Comparison of ENCODE assay signal across 1 cellular context in genomic region chr2:158337018-158337417, GRCh38.
TF ChIP-seq lines count a peak whose summit lies in the region.

No MANE protein-coding gene starts in this region.

TF ChIP-seq in K562, 482 proteins besides CTCF, POLR2A, EP300 and RAD21 (continued from another document and continues in another):
- TF ChIP-seq PRDM10 (IDR thresholded peaks at IDR 0.05; ENCODE audit: partially characterized antibody): peak; percentile 20
- TF ChIP-seq ZNF175 (CRISPR knock-in tag; IDR thresholded peaks at IDR 0.05; ENCODE audit: low read depth): no peak
- TF ChIP-seq, protein P1, sequence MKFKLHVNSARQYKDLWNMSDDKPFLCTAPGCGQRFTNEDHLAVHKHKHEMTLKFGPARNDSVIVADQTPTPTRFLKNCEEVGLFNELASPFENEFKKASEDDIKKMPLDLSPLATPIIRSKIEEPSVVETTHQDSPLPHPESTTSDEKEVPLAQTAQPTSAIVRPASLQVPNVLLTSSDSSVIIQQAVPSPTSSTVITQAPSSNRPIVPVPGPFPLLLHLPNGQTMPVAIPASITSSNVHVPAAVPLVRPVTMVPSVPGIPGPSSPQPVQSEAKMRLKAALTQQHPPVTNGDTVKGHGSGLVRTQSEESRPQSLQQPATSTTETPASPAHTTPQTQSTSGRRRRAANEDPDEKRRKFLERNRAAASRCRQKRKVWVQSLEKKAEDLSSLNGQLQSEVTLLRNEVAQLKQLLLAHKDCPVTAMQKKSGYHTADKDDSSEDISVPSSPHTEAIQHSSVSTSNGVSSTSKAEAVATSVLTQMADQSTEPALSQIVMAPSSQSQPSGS (CRISPR knock-in tag; IDR thresholded peaks at IDR 0.05): no peak
- no peak for TF ChIP-seq HBP1 (CRISPR knock-in tag; IDR thresholded peaks at IDR 0.05)
- no peak for TF ChIP-seq CCAR2 (IDR thresholded peaks at IDR 0.05; ENCODE audit: low read depth, low read length)
- TF ChIP-seq KAT8 (IDR thresholded peaks at IDR 0.05; ENCODE audit: low read depth): no peak
- no peak for TF ChIP-seq CREM (IDR thresholded peaks at IDR 0.05; ENCODE audit: low read depth)
- TF ChIP-seq ZNF583 (CRISPR knock-in tag; IDR thresholded peaks at IDR 0.05): no peak
- peak; percentile 41; the same call in 1 of the 2 replicates for TF ChIP-seq HDAC2 (IDR thresholded peaks at IDR 0.05)
- no peak for TF ChIP-seq MTA3 (IDR thresholded peaks at IDR 0.05; ENCODE audit: borderline replicate concordance)
- TF ChIP-seq CHD2 (IDR thresholded peaks at IDR 0.05; ENCODE audit: low read depth, low read length): no peak
- peak; percentile 55; the same call in 1 of the 2 replicates for TF ChIP-seq PHF21A (IDR thresholded peaks at IDR 0.05; ENCODE audit: borderline replicate concordance, low read depth)
- TF ChIP-seq, protein P2, sequence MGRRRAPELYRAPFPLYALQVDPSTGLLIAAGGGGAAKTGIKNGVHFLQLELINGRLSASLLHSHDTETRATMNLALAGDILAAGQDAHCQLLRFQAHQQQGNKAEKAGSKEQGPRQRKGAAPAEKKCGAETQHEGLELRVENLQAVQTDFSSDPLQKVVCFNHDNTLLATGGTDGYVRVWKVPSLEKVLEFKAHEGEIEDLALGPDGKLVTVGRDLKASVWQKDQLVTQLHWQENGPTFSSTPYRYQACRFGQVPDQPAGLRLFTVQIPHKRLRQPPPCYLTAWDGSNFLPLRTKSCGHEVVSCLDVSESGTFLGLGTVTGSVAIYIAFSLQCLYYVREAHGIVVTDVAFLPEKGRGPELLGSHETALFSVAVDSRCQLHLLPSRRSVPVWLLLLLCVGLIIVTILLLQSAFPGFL (CRISPR knock-in tag; IDR thresholded peaks at IDR 0.05): no peak
- TF ChIP-seq PHF8 (IDR thresholded peaks at IDR 0.05; ENCODE audit: borderline replicate concordance, low read length): no peak
- TF ChIP-seq FOXJ2 (tag; IDR thresholded peaks at IDR 0.05): no peak
- no peak for TF ChIP-seq RBM14 (IDR thresholded peaks at IDR 0.05; ENCODE audit: borderline replicate concordance, insufficient read depth, low read depth, low read length)
- TF ChIP-seq, protein P3, sequence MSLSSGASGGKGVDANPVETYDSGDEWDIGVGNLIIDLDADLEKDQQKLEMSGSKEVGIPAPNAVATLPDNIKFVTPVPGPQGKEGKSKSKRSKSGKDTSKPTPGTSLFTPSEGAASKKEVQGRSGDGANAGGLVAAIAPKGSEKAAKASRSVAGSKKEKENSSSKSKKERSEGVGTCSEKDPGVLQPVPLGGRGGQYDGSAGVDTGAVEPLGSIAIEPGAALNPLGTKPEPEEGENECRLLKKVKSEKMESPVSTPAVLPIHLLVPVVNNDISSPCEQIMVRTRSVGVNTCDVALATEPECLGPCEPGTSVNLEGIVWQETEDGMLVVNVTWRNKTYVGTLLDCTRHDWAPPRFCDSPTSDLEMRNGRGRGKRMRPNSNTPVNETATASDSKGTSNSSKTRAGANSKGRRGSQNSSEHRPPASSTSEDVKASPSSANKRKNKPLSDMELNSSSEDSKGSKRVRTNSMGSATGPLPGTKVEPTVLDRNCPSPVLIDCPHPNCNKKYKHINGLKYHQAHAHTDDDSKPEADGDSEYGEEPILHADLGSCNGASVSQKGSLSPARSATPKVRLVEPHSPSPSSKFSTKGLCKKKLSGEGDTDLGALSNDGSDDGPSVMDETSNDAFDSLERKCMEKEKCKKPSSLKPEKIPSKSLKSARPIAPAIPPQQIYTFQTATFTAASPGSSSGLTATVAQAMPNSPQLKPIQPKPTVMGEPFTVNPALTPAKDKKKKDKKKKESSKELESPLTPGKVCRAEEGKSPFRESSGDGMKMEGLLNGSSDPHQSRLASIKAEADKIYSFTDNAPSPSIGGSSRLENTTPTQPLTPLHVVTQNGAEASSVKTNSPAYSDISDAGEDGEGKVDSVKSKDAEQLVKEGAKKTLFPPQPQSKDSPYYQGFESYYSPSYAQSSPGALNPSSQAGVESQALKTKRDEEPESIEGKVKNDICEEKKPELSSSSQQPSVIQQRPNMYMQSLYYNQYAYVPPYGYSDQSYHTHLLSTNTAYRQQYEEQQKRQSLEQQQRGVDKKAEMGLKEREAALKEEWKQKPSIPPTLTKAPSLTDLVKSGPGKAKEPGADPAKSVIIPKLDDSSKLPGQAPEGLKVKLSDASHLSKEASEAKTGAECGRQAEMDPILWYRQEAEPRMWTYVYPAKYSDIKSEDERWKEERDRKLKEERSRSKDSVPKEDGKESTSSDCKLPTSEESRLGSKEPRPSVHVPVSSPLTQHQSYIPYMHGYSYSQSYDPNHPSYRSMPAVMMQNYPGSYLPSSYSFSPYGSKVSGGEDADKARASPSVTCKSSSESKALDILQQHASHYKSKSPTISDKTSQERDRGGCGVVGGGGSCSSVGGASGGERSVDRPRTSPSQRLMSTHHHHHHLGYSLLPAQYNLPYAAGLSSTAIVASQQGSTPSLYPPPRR (CRISPR knock-in tag; IDR thresholded peaks at IDR 0.05; ENCODE audit: borderline replicate concordance): no peak
- no peak for TF ChIP-seq THRAP3 (IDR thresholded peaks at IDR 0.05; ENCODE audit: borderline replicate concordance)
- no peak for TF ChIP-seq ATF7 (IDR thresholded peaks at IDR 0.05)
- TF ChIP-seq TAL1 (IDR thresholded peaks at IDR 0.05): peak; percentile 23; the same call in 1 of the 2 replicates
- no peak for TF ChIP-seq MCM2 (IDR thresholded peaks at IDR 0.05; ENCODE audit: low read depth)
- no peak for TF ChIP-seq MCM7 (IDR thresholded peaks at IDR 0.05)
- TF ChIP-seq ZNF407 (IDR thresholded peaks at IDR 0.05; ENCODE audit: low read depth): no peak
- TF ChIP-seq DIDO1 (tag; IDR thresholded peaks at IDR 0.05; ENCODE audit: low read depth): no peak
- no peak for TF ChIP-seq SETDB1 (IDR thresholded peaks at IDR 0.05; ENCODE audit: low read length)
- TF ChIP-seq KAT2B (IDR thresholded peaks at IDR 0.05; ENCODE audit: low read depth, low read length): no peak
- TF ChIP-seq ZC3H11A (IDR thresholded peaks at IDR 0.05; ENCODE audit: low read depth, low read length): no peak
- TF ChIP-seq SMARCC2 (IDR thresholded peaks at IDR 0.05; ENCODE audit: low read depth): no peak
- TF ChIP-seq MCM5 (IDR thresholded peaks at IDR 0.05; ENCODE audit: low read depth): no peak
- TF ChIP-seq HSF4 (CRISPR knock-in tag; IDR thresholded peaks at IDR 0.05; ENCODE audit: borderline replicate concordance): no peak
- TF ChIP-seq BRD9 (IDR thresholded peaks at IDR 0.05; ENCODE audit: low read depth, partially characterized antibody): no peak
- TF ChIP-seq ZNF589 (CRISPR knock-in tag; IDR thresholded peaks at IDR 0.05; ENCODE audit: low read depth): no peak
- no peak for TF ChIP-seq ZKSCAN8 (CRISPR knock-in tag; IDR thresholded peaks at IDR 0.05)
- 0 out of 2 replicates have a peak, but pooled peaks have one; percentile 19 for TF ChIP-seq ARID1B (IDR thresholded peaks at IDR 0.05)
- no peak for TF ChIP-seq COPS2 (conservative IDR thresholded peaks at IDR 0.05)
- no peak for TF ChIP-seq SUPT5H (IDR thresholded peaks at IDR 0.05)
- no peak for TF ChIP-seq KLF6 (CRISPR knock-in tag; IDR thresholded peaks at IDR 0.05; ENCODE audit: borderline replicate concordance)
- no peak for TF ChIP-seq NR2F6 (CRISPR knock-in tag; IDR thresholded peaks at IDR 0.05)
- no peak for TF ChIP-seq ZNF143 (CRISPR knock-in tag; IDR thresholded peaks at IDR 0.05)
- TF ChIP-seq MTA2 (IDR thresholded peaks at IDR 0.05; ENCODE audit: low read depth): no peak
- TF ChIP-seq ZNF23 (CRISPR knock-in tag; IDR thresholded peaks at IDR 0.05): no peak
- TF ChIP-seq NUFIP1 (IDR thresholded peaks at IDR 0.05; ENCODE audit: partially characterized antibody): no peak
- TF ChIP-seq ZBTB5 (IDR thresholded peaks at IDR 0.05): no peak
- no peak for TF ChIP-seq ZZZ3 (IDR thresholded peaks at IDR 0.05)
